9 cellular contexts compared by ENCODE assay signal in genomic region chr17:80856863-80857488, GRCh38.
DNase-seq lines count a peak whose midpoint lies in the region; ATAC-seq and TF ChIP-seq lines count a peak whose summit lies in the region.
"Had no signal": no experiment of that assay in that cellular context is flagged by ENCODE, and none has a peak within 500 bp of the region (broad histone marks: within the 10 kb centered on the region; RNA-seq: fewer than 3 reads in every experiment).

No MANE protein-coding gene starts in this region.

- no peak overlapping the region for H3K4me3 ChIP-seq in HUES48 (ENCODE audit: low read depth, low read length)
- H3K4me3 ChIP-seq in BE2C (ENCODE audit: low read depth, low read length) = no peak overlapping the region

- no peak overlapping the region for H3K9ac ChIP-seq in HUES48 (ENCODE audit: low read depth, low read length)

- H3K36me3 Mint-ChIP-seq in activated T-cell treated with anti-CD3 and anti-CD28 coated beads, Interleukin-2, amount 50 U/mL, for 24 hours (ENCODE audit: low read depth) = peaks cover 87% of the 10 kb centered on the region
- no peaks in the 10 kb centered on the region for H3K36me3 Mint-ChIP-seq in chondrocyte (ENCODE audit: low read depth)

- peak overlapping the region; percentile 12 for H3K27ac ChIP-seq in HUES48 (ENCODE audit: low read depth, low read length)

- H3K27ac Mint-ChIP-seq in activated T-cell treated with anti-CD3 and anti-CD28 coated beads, Interleukin-2, amount 50 U/mL, for 24 hours = peak overlapping the region; percentile 98
- H3K27ac Mint-ChIP-seq in chondrocyte (ENCODE audit: unreplicated experiment) = peak overlapping the region; percentile 98

- H3K4me3 Mint-ChIP-seq in activated T-cell treated with anti-CD3 and anti-CD28 coated beads, Interleukin-2, amount 50 U/mL, for 24 hours = peak overlapping the region; percentile 55
- no peak overlapping the region for H3K4me3 Mint-ChIP-seq in chondrocyte (ENCODE audit: unreplicated experiment)

- H3K27me3 Mint-ChIP-seq in activated T-cell treated with anti-CD3 and anti-CD28 coated beads, Interleukin-2, amount 50 U/mL, for 24 hours = no peaks in the 10 kb centered on the region
- H3K27me3 Mint-ChIP-seq in chondrocyte (ENCODE audit: low read depth) = no peaks in the 10 kb centered on the region

- TF ChIP-seq CTCF in chondrocyte (IDR thresholded peaks at IDR 0.05) (no peak), BE2C (IDR thresholded peaks at IDR 0.05; ENCODE audit: low read depth, low read length) (no peak)

- H3K36me3 ChIP-seq in HUES48 (ENCODE audit: control insufficient read depth, insufficient read depth, low read length) (no peaks in the 10 kb centered on the region), BE2C (peaks cover 4% of the 10 kb centered on the region)

- H3K9me3 Mint-ChIP-seq in activated T-cell treated with anti-CD3 and anti-CD28 coated beads, Interleukin-2, amount 50 U/mL, for 24 hours = no peaks in the 10 kb centered on the region
- H3K9me3 Mint-ChIP-seq in chondrocyte (ENCODE audit: low read depth) = no peaks in the 10 kb centered on the region

- H3K27me3 ChIP-seq in HUES48 (ENCODE audit: control insufficient read depth, insufficient read depth, low read length) (no peaks in the 10 kb centered on the region), BE2C (no peaks in the 10 kb centered on the region)

- H3K4me1 Mint-ChIP-seq in activated T-cell treated with anti-CD3 and anti-CD28 coated beads, Interleukin-2, amount 50 U/mL, for 24 hours (ENCODE audit: low read depth) = peaks cover 79% of the 10 kb centered on the region
- peaks cover 47% of the 10 kb centered on the region for H3K4me1 Mint-ChIP-seq in chondrocyte (ENCODE audit: low read depth)

- ATAC-seq in stimulated activated naive CD8-positive, alpha-beta T cell treated with anti-CD3 and anti-CD28 coated beads, Interleukin-15, Interleukin-2, amounts not matched to agents 100 U/mL and 50 U/mL, for 24 hours = peak; percentile 7

- H3K9me3 ChIP-seq in HUES48 (ENCODE audit: control insufficient read depth, insufficient read depth, low read length) = no peaks in the 10 kb centered on the region
- H3K9me3 ChIP-seq in BE2C = no peaks in the 10 kb centered on the region

- H3K4me1 ChIP-seq in HUES48 (ENCODE audit: control insufficient read depth, insufficient read depth, low read length) (peaks cover 20% of the 10 kb centered on the region), BE2C (peaks cover 40% of the 10 kb centered on the region)

- peak; percentile 66 for DNase-seq in activated T-cell treated with anti-CD3 and anti-CD28 coated beads, Interleukin-2, amount 50 U/mL, for 24 hours
- DNase-seq in activated T-cell treated with anti-CD3 and anti-CD28 coated beads for 4 hours = no peak
- peak; percentile 89 for DNase-seq in chondrocyte (ENCODE audit: low spot score)
- DNase-seq in stimulated activated naive CD8-positive, alpha-beta T cell treated with anti-CD3 and anti-CD28 coated beads, Interleukin-15, Interleukin-2, amounts not matched to agents 100 U/mL and 50 U/mL, for 24 hours = no peak
- no peak for DNase-seq in NCI-H524 treated with DMSO at 0.1 percent for 48 hours (lab: John Stamatoyannopoulos, UW)
- no peak for DNase-seq in AG08395 (ENCODE audit: low spot score)
- no peak for DNase-seq in BE2C
- DNase-seq: NCI-H2029 treated with DMSO at 0.1 percent for 48 hours had no signal

Comparison
In these comparisons a context has a peak if more than half of its experiments do, and no peak if none do; other contexts are left out.
1. DNase-seq: peak in activated T-cell treated with anti-CD3 and anti-CD28 coated beads, Interleukin-2, amount 50 U/mL, for 24 hours (single experiment) and chondrocyte (single experiment); none in activated T-cell treated with anti-CD3 and anti-CD28 coated beads for 4 hours (single experiment), stimulated activated naive CD8-positive, alpha-beta T cell treated with anti-CD3 and anti-CD28 coated beads, Interleukin-15, Interleukin-2, amounts not matched to agents 100 U/mL and 50 U/mL, for 24 hours (single experiment), NCI-H524 treated with DMSO at 0.1 percent for 48 hours (single experiment), AG08395 (single experiment) and BE2C (single experiment).